In genomic region chr6:93248591-93248990, GRCh38 we compare ENCODE assay signal across 15 cellular contexts.
DNase-seq lines count a peak whose midpoint lies in the region; ATAC-seq and TF ChIP-seq lines count a peak whose summit lies in the region.
"Had no signal": no experiment of that assay in that cellular context is flagged by ENCODE, and none has a peak within 500 bp of the region (broad histone marks: within the 10 kb centered on the region; RNA-seq: fewer than 3 reads in every experiment).

No MANE protein-coding gene starts in this region.

- H3K79me2 ChIP-seq in GM23338 (replicated peaks; ENCODE audit: insufficient read depth) (no peaks in the 10 kb centered on the region), Karpas-422 (ENCODE audit: low read length) (no peaks in the 10 kb centered on the region)

- no peaks in the 10 kb centered on the region for H3F3A ChIP-seq in GM23338 (replicated peaks; ENCODE audit: low read depth)

- H3K4me1 Mint-ChIP-seq in GM23338: peaks cover under 1% of the 10 kb centered on the region; the same call in 1 of the 3 replicates
- H3K4me1 Mint-ChIP-seq in chondrocyte (ENCODE audit: low read depth): peaks cover 24% of the 10 kb centered on the region
- H3K4me1 Mint-ChIP-seq: IgD-negative memory B cell had no signal

- H3K4me3 Mint-ChIP-seq in GM23338 (no peak overlapping the region), chondrocyte (ENCODE audit: unreplicated experiment) (no peak overlapping the region)
- H3K4me3 Mint-ChIP-seq: IgD-negative memory B cell had no signal

- H3K27me3 ChIP-seq in GM23338 (ENCODE audit: insufficient read depth) (no peaks in the 10 kb centered on the region), Karpas-422 (ENCODE audit: low read length) (no peaks in the 10 kb centered on the region)
- H3K27me3 ChIP-seq: BLaER1 had no signal

- H3K36me3 ChIP-seq in GM23338 (ENCODE audit: insufficient read depth) (no peaks in the 10 kb centered on the region), Karpas-422 (ENCODE audit: insufficient read depth, low read length) (no peaks in the 10 kb centered on the region)
- H3K36me3 ChIP-seq: BLaER1 had no signal

- no peak overlapping the region for H3K9ac ChIP-seq in Karpas-422 (ENCODE audit: low read length)
- H3K9ac ChIP-seq: BLaER1 had no signal

- H3K27ac ChIP-seq in GM23338 (ENCODE audit: low read depth) (no peak overlapping the region), Karpas-422 (ENCODE audit: low read length) (no peak overlapping the region)
- H3K27ac ChIP-seq: BLaER1 had no signal

- TF ChIP-seq CTCF in GM23338 (conservative IDR thresholded peaks at IDR 0.05; ENCODE audit: low read depth in 2 of 2) (no peak), chondrocyte (IDR thresholded peaks at IDR 0.05) (no peak)

- H3K4me1 ChIP-seq in GM23338 (ENCODE audit: insufficient read depth) (no peaks in the 10 kb centered on the region), Karpas-422 (ENCODE audit: low read length) (no peaks in the 10 kb centered on the region)
- H3K4me1 ChIP-seq: BLaER1 had no signal

- no peaks in the 10 kb centered on the region for H3K27me3 Mint-ChIP-seq in GM23338 (ENCODE audit: insufficient read depth, low read depth, poor library complexity)
- no peaks in the 10 kb centered on the region for H3K27me3 Mint-ChIP-seq in chondrocyte (ENCODE audit: low read depth)
- H3K27me3 Mint-ChIP-seq: IgD-negative memory B cell had no signal

- H4K20me1 ChIP-seq in GM23338 (replicated peaks; ENCODE audit: insufficient read depth): no peaks in the 10 kb centered on the region
- H4K20me1 ChIP-seq in Karpas-422 (ENCODE audit: insufficient read depth, low read depth, low read length): no peaks in the 10 kb centered on the region
- H4K20me1 ChIP-seq: BLaER1 had no signal

- H3K4me2 ChIP-seq in GM23338: no peak overlapping the region
- H3K4me2 ChIP-seq in Karpas-422 (ENCODE audit: low read depth, low read length, poor library complexity, severe bottlenecking): no peak overlapping the region
- H3K4me2 ChIP-seq: BLaER1 had no signal

- no peaks in the 10 kb centered on the region for H3K9me3 Mint-ChIP-seq in GM23338
- H3K9me3 Mint-ChIP-seq in chondrocyte (ENCODE audit: low read depth): no peaks in the 10 kb centered on the region

- DNase-seq in GM23338 (ENCODE audit: low spot score) (no peak), LHCN-M2 (ENCODE audit: low read depth) (peak; percentile 12), chondrocyte (ENCODE audit: low spot score) (no peak), iris pigment epithelial cell (ENCODE audit: low read depth) (peak; percentile 1), Karpas-422 (no peak), NCI-H226 (no peak)
- no peak for DNase-seq in stimulated activated CD4-positive, alpha-beta T cell treated with anti-CD3 and anti-CD28 coated beads, Interleukin-4, amount 100 ng/mL, for 1 hour
- DNase-seq: 8988T, AML-193, DMS79 had no signal

- H3K36me3 Mint-ChIP-seq in GM23338 (ENCODE audit: low read depth): no peaks in the 10 kb centered on the region
- H3K36me3 Mint-ChIP-seq in chondrocyte (ENCODE audit: low read depth): peaks cover 6% of the 10 kb centered on the region
- H3K36me3 Mint-ChIP-seq: IgD-negative memory B cell had no signal

- no peaks in the 10 kb centered on the region for H3K9me2 ChIP-seq in GM23338 (ENCODE audit: insufficient read depth)
- no peaks in the 10 kb centered on the region for H3K9me2 ChIP-seq in Karpas-422 (replicated peaks; ENCODE audit: insufficient read depth, low read length)

- no peak overlapping the region for H3K4me3 ChIP-seq in GM23338
- no peak overlapping the region for H3K4me3 ChIP-seq in Karpas-422 (ENCODE audit: low read length)
- H3K4me3 ChIP-seq: BLaER1, GM12878 had no signal

- H2AFZ ChIP-seq in GM23338 (no peak overlapping the region), Karpas-422 (ENCODE audit: low read length) (no peak overlapping the region)

- H3K27ac Mint-ChIP-seq in GM23338 (0 out of 2 replicates have a peak overlapping the region, but pooled peaks have one; percentile 16), chondrocyte (ENCODE audit: unreplicated experiment) (peak overlapping the region; percentile 85)
- H3K27ac Mint-ChIP-seq: IgD-negative memory B cell had no signal

- ATAC-seq in GM23338 (no peak), GM18870 (IDR thresholded peaks at IDR 0.05; ENCODE audit: unreplicated experiment) (no peak)
- ATAC-seq: GM12878, HCT116 had no signal

- H3K9me3 ChIP-seq in Karpas-422 (ENCODE audit: low read length): peaks cover 31% of the 10 kb centered on the region
- H3K9me3 ChIP-seq: BLaER1 had no signal

TF ChIP-seq in GM23338, 12 proteins besides CTCF, POLR2A, EP300 and RAD21:
- TF ChIP-seq EZH2phosphoT487 (IDR thresholded peaks at IDR 0.05; ENCODE audit: unreplicated experiment): no peak
- TF ChIP-seq JUNB (IDR thresholded peaks at IDR 0.05; ENCODE audit: unreplicated experiment): no peak
- TF ChIP-seq STAT1 (IDR thresholded peaks at IDR 0.05; ENCODE audit: unreplicated experiment): no peak
- TF ChIP-seq REST (IDR thresholded peaks at IDR 0.05; ENCODE audit: unreplicated experiment): no peak
- TF ChIP-seq ZNF331 (CRISPR knock-in tag; IDR thresholded peaks at IDR 0.05; ENCODE audit: low read depth): no peak
- TF ChIP-seq NANOG (IDR thresholded peaks at IDR 0.05; ENCODE audit: borderline replicate concordance): no peak
- TF ChIP-seq CREB1 (CRISPR knock-in tag; IDR thresholded peaks at IDR 0.05; ENCODE audit: low read depth): no peak
TF ChIP-seq in GM23338: peak in this region for 0.

Comparison
In these comparisons a context has a peak if more than half of its experiments do, and no peak if none do; other contexts are left out.
1. DNase-seq: peak in LHCN-M2 (single experiment) and iris pigment epithelial cell (single experiment); none in GM23338 (single experiment), chondrocyte (single experiment), stimulated activated CD4-positive, alpha-beta T cell treated with anti-CD3 and anti-CD28 coated beads, Interleukin-4, amount 100 ng/mL, for 1 hour (single experiment), Karpas-422 (single experiment) and NCI-H226 (single experiment).